In genomic region chr17:42026821-42027539, GRCh38 we compare ENCODE assay signal across 1 cellular context.
TF ChIP-seq lines count a peak whose summit lies in the region.

No MANE protein-coding gene starts in this region.

TF ChIP-seq in H1, 55 proteins besides CTCF, POLR2A, EP300 and RAD21:
- TF ChIP-seq CREB1 (IDR thresholded peaks at IDR 0.05) (no peak), FOSL1 (IDR thresholded peaks at IDR 0.05; ENCODE audit: insufficient read depth, low read depth, low read length) (no peak), CTBP2 (IDR thresholded peaks at IDR 0.05; ENCODE audit: borderline replicate concordance, insufficient read depth, insufficient read length, low read length) (no peak), KDM5A (IDR thresholded peaks at IDR 0.05; ENCODE audit: low read length) (no peak), CBX5 (IDR thresholded peaks at IDR 0.05; ENCODE audit: low read depth, low read length) (no peak), JUND (IDR thresholded peaks at IDR 0.05; ENCODE audit: low read length) (no peak), KDM4A (IDR thresholded peaks at IDR 0.05; ENCODE audit: low read depth, low read length, severe bottlenecking) (no peak), HDAC6 (IDR thresholded peaks at IDR 0.05; ENCODE audit: low read depth, low read length) (no peak), MAFK (IDR thresholded peaks at IDR 0.05; ENCODE audit: low read depth, low read length) (no peak), RNF2 (IDR thresholded peaks at IDR 0.05; ENCODE audit: borderline replicate concordance, low read depth, low read length, missing control alignments, poor library complexity, severe bottlenecking) (no peak), GABPA (IDR thresholded peaks at IDR 0.05; ENCODE audit: borderline replicate concordance, insufficient read depth, low read length) (no peak), POLR2AphosphoS5 (IDR thresholded peaks at IDR 0.05; ENCODE audit: low read depth, low read length) (no peak), NRF1 (IDR thresholded peaks at IDR 0.05; ENCODE audit: low read depth, low read length) (no peak), SUZ12 (IDR thresholded peaks at IDR 0.05; ENCODE audit: low read length) (no peak), TBP (IDR thresholded peaks at IDR 0.05; ENCODE audit: low read depth, low read length) (no peak), RBBP5 (IDR thresholded peaks at IDR 0.05; ENCODE audit: borderline replicate concordance, low read depth, low read length) (no peak), CBX8 (IDR thresholded peaks at IDR 0.05; ENCODE audit: borderline replicate concordance, low read depth, low read length) (no peak), SP4 (IDR thresholded peaks at IDR 0.05; ENCODE audit: low read length) (no peak), USF2 (IDR thresholded peaks at IDR 0.05; ENCODE audit: low read length) (no peak)
- TF ChIP-seq, protein P1, sequence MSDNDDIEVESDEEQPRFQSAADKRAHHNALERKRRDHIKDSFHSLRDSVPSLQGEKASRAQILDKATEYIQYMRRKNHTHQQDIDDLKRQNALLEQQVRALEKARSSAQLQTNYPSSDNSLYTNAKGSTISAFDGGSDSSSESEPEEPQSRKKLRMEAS (IDR thresholded peaks at IDR 0.05), result no peak
